ENCODE assay signal across 8 cellular contexts in the genomic region with DNA sequence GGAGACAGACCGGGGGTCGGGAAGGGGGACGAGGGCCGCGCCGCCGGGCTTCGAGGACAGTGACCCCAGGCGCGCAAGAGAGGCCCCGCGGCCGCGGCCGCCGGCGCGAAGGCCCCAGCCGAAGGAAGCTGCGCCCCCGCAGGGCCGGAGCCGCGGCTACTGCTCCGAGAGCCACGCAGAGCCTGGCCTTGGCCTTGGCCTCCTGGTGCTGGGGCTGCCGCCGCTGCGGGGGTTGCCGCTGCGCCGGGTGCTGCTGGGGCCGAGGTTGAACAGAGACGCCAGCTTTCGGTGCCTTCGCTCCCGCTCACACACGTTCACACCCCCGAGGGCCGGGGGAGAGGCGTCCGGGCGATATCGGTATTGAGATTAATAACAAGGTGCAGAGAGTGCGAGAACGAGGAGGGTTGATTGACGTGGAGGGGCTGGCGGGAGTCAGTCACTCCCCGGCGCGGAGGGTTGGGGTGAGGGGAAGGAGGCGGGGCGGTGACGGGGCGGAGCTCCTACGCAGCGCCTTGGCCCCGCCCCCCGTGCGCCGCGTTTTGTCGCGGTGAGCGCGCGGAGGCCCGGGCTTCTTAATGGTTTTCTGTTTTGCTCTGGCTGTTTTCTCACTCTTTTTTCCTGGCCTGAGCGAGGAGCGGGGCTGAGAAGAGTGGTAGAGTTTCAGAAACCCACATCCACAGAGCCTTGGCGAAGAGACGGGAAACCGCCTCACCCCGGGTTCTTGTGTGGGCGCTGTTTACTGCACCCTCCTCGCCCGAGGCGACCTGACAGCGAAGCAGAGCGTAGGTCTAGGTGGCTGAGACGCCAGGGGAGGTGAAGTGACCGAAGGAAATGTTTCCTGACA. TPM values are rescaled to one million over a fixed set of nuclear protein-coding genes. Genes with fewer than 3 reads are reported as not detected.
DNase-seq lines count a peak whose midpoint lies in the region; ATAC-seq lines count a peak whose summit lies in the region.

No MANE protein-coding gene starts in this region.

- H3K9ac ChIP-seq in duodenal mucosa (ENCODE audit: low read depth in 1 of 2, low read length in 2 of 2): peak overlapping the region; percentile 93 to 97

- CTCF ChIA-PET in CD4-positive, alpha-beta memory T cell (lab: Charles Lee; ENCODE audit: partially characterized antibody): interaction anchor here (1.1 to 2.6 kb wide), 6 partner anchors 10 to 42 kb away, joined by 3 to 43 read pairs (median 16); a partner anchor contains a TSS
- CTCF ChIA-PET in activated CD4-positive, alpha-beta memory T cell treated with anti-CD3 and anti-CD28 coated beads, Interleukin-2, amount 10 ng/mL, durations not matched to agents 7 days and 5 days (lab: Charles Lee): interaction anchor here (0.9 to 6.2 kb wide), 6 partner anchors 26 to 201 kb away, joined by 3 to 118 read pairs (median 3); a partner anchor contains a TSS

- peaks cover 0 to 4% of the 10 kb centered on the region in 2 donors for H3K27me3 Mint-ChIP-seq in CD4-positive, alpha-beta memory T cell
- H3K27me3 Mint-ChIP-seq in activated CD4-positive, alpha-beta memory T cell treated with anti-CD3 and anti-CD28 coated beads, Interleukin-2, amount 10 ng/mL, durations not matched to agents 7 days and 5 days: no peaks in the 10 kb centered on the region

- H3K27me3 ChIP-seq in CD4-positive, alpha-beta memory T cell (ENCODE audit: insufficient read depth, low read length): no peaks in the 10 kb centered on the region
- no peaks in the 10 kb centered on the region for H3K27me3 ChIP-seq in duodenal mucosa (ENCODE audit: control insufficient read depth in 1 of 2, insufficient read depth in 2 of 2, low read length in 2 of 2)

- H3K4me1 Mint-ChIP-seq in CD4-positive, alpha-beta memory T cell: peaks cover 34 to 66% (median 46%) of the 10 kb centered on the region in 4 donors
- H3K4me1 Mint-ChIP-seq in activated CD4-positive, alpha-beta memory T cell treated with anti-CD3 and anti-CD28 coated beads, Interleukin-2, amount 10 ng/mL, durations not matched to agents 7 days and 5 days: peaks cover 45% of the 10 kb centered on the region

- intact Hi-C loops in CD4-positive, alpha-beta memory T cell (cut with micrococcal nuclease): loop anchor here (1.0 to 10.0 kb wide), 5 partner anchors 34 to 745 kb away; a partner anchor contains a TSS

- peaks cover 4 to 32% of the 10 kb centered on the region in 2 donors for H3K36me3 Mint-ChIP-seq in CD4-positive, alpha-beta memory T cell
- H3K36me3 Mint-ChIP-seq in activated CD4-positive, alpha-beta memory T cell treated with anti-CD3 and anti-CD28 coated beads, Interleukin-2, amount 10 ng/mL, durations not matched to agents 7 days and 5 days (ENCODE audit: low read depth): peaks cover 26% of the 10 kb centered on the region

- H3K27ac Mint-ChIP-seq in CD4-positive, alpha-beta memory T cell: peak overlapping the region; percentile 94 to 100 (median 99)
- peak overlapping the region; percentile 100 for H3K27ac Mint-ChIP-seq in activated CD4-positive, alpha-beta memory T cell treated with anti-CD3 and anti-CD28 coated beads, Interleukin-2, amount 10 ng/mL, durations not matched to agents 7 days and 5 days

- peak; percentile 96 to 97 (median 97) for DNase-seq in CD4-positive, alpha-beta memory T cell
- DNase-seq in NCI-H82 treated with DMSO at 0.1 percent for 48 hours (lab: John Stamatoyannopoulos, UW; ENCODE audit: unreplicated experiment): peak; percentile 81
- DNase-seq in activated CD4-positive, alpha-beta memory T cell treated with anti-CD3 and anti-CD28 coated beads, Interleukin-2, amount 10 ng/mL, durations not matched to agents 7 days and 5 days: peak; percentile 95
- DNase-seq in lung microvascular endothelial cell (ENCODE audit: low read depth in 2 of 2): peak; percentile 85 to 93
- DNase-seq in stimulated activated CD4-positive, alpha-beta T cell treated with anti-CD3 and anti-CD28 coated beads, TNF-alpha, amount 100 ng/mL, for 48 hours (ENCODE audit: low read depth in 3 of 3): peak; percentile 92 to 98 (median 92)

- POLR2A ChIA-PET in CD4-positive, alpha-beta memory T cell (lab: Charles Lee; ENCODE audit: partially characterized antibody): interaction anchor here (0.6 to 10.2 kb wide), 36 partner anchors 8 to 744 kb away, joined by 3 to 908 read pairs (median 4); a partner anchor contains a TSS
- POLR2A ChIA-PET in activated CD4-positive, alpha-beta memory T cell treated with anti-CD3 and anti-CD28 coated beads, Interleukin-2, amount 10 ng/mL, durations not matched to agents 7 days and 5 days (lab: Charles Lee): interaction anchor here (0.6 to 7.2 kb wide), 24 partner anchors 9 to 1119 kb away, joined by 3 to 611 read pairs (median 6); a partner anchor contains a TSS

- peaks cover 0 to 12% (median 0%) of the 10 kb centered on the region in 8 donors for H3K9me3 Mint-ChIP-seq in CD4-positive, alpha-beta memory T cell
- no peaks in the 10 kb centered on the region for H3K9me3 Mint-ChIP-seq in activated CD4-positive, alpha-beta memory T cell treated with anti-CD3 and anti-CD28 coated beads, Interleukin-2, amount 10 ng/mL, durations not matched to agents 7 days and 5 days

- H3K4me1 ChIP-seq in CD4-positive, alpha-beta memory T cell (ENCODE audit: insufficient read depth, low read length): peaks cover 62% of the 10 kb centered on the region
- H3K4me1 ChIP-seq in duodenal mucosa (ENCODE audit: control insufficient read depth in 1 of 2, insufficient read depth in 2 of 2, low read length in 2 of 2): peaks cover 31 to 36% of the 10 kb centered on the region in 2 donors

- H3K9me3 ChIP-seq in CD4-positive, alpha-beta memory T cell (ENCODE audit: control insufficient read depth in 1 of 2, low read length in 2 of 2): no peaks in the 10 kb centered on the region
- no peaks in the 10 kb centered on the region for H3K9me3 ChIP-seq in duodenal mucosa (ENCODE audit: control insufficient read depth in 1 of 2, low read length in 2 of 2)

- peak overlapping the region; percentile 80 to 86 for H3K4me3 ChIP-seq in CD4-positive, alpha-beta memory T cell (ENCODE audit: low read length in 2 of 2)
- H3K4me3 ChIP-seq in duodenal mucosa (ENCODE audit: low read depth in 1 of 2, low read length in 2 of 2): peak overlapping the region; percentile 80 to 86

- no peaks in the 10 kb centered on the region for H3K36me3 ChIP-seq in CD4-positive, alpha-beta memory T cell (ENCODE audit: insufficient read depth, low read length)
- H3K36me3 ChIP-seq in duodenal mucosa (ENCODE audit: control insufficient read depth in 1 of 2, insufficient read depth in 2 of 2, low read length in 2 of 2): no peaks in the 10 kb centered on the region

- ATAC-seq in GM19395 (IDR thresholded peaks at IDR 0.05; ENCODE audit: unreplicated experiment) (peak; percentile 75), HG03558 (IDR thresholded peaks at IDR 0.05; ENCODE audit: extremely low read depth, unreplicated experiment) (peak; percentile 64)

- peak overlapping the region; percentile 90 to 98 (median 94) for H3K4me3 Mint-ChIP-seq in CD4-positive, alpha-beta memory T cell
- peak overlapping the region; percentile 96 for H3K4me3 Mint-ChIP-seq in activated CD4-positive, alpha-beta memory T cell treated with anti-CD3 and anti-CD28 coated beads, Interleukin-2, amount 10 ng/mL, durations not matched to agents 7 days and 5 days

- peak overlapping the region; percentile 98 for H3K27ac ChIP-seq in CD4-positive, alpha-beta memory T cell (ENCODE audit: low read depth, low read length)
- peak overlapping the region; percentile 98 for H3K27ac ChIP-seq in duodenal mucosa (ENCODE audit: low read depth, low read length)

RNA-seq across cellular contexts. Expression of a gene that starts 0.9 kb away (rescaled TPM):
- total RNA-seq in CD4-positive, alpha-beta memory T cell: 100 to 1,000 TPM; 207 to 225 TPM
- polyA plus RNA-seq in CD4-positive, alpha-beta memory T cell: 10 to 100 TPM; 34.3 to 44.9 TPM
- 100 to 1,000 TPM; 119 to 122 TPM for total RNA-seq in activated CD4-positive, alpha-beta memory T cell treated with anti-CD3 and anti-CD28 coated beads, Interleukin-2, amount 10 ng/mL, durations not matched to agents 7 days and 5 days
- 29.2 and 31.2 TPM in 2 replicates for total RNA-seq in lung microvascular endothelial cell

RNA-seq across cellular contexts. Expression of a gene that starts 42.6 kb away (rescaled TPM):
- 10 to 100 TPM; 18.6 to 23.3 TPM for total RNA-seq in CD4-positive, alpha-beta memory T cell
- 10 to 100 TPM; 26.7 to 46.4 TPM for polyA plus RNA-seq in CD4-positive, alpha-beta memory T cell
- 10 to 100 TPM; 19.7 to 25.4 TPM for total RNA-seq in activated CD4-positive, alpha-beta memory T cell treated with anti-CD3 and anti-CD28 coated beads, Interleukin-2, amount 10 ng/mL, durations not matched to agents 7 days and 5 days
- total RNA-seq in lung microvascular endothelial cell: 18.3 and 20.9 TPM in 2 replicates

Comparison
In these comparisons a context has a peak if more than half of its experiments do, and no peak if none do; other contexts are left out.
1. Peak in every context shown above with its lines: DNase-seq, ATAC-seq, H3K4me3 ChIP-seq and H3K27ac ChIP-seq.